2 cellular contexts compared by ENCODE assay signal in genomic region chr10:125231813-125232475, GRCh38.
TF ChIP-seq lines count a peak whose summit lies in the region.

No MANE protein-coding gene starts in this region.

TF ChIP-seq in HCT116, 20 proteins besides CTCF, POLR2A, EP300 and RAD21 (continued from another document):
- TF ChIP-seq REST (IDR thresholded peaks at IDR 0.05; ENCODE audit: low read depth) (no peak), EZH2phosphoT487 (IDR thresholded peaks at IDR 0.05; ENCODE audit: borderline replicate concordance) (no peak), SIN3A (IDR thresholded peaks at IDR 0.05; ENCODE audit: low read depth) (no peak), ZFX (IDR thresholded peaks at IDR 0.05) (0 out of 2 replicates have a peak, but pooled peaks have one; percentile 28)

TF ChIP-seq in SK-N-SH, 30 proteins besides CTCF, POLR2A, EP300 and RAD21 (continued from another document):
- TF ChIP-seq RXRA (IDR thresholded peaks at IDR 0.05; ENCODE audit: borderline replicate concordance, low read depth) (no peak), POLR2AphosphoS5 (IDR thresholded peaks at IDR 0.05; ENCODE audit: low read depth, low read length) (no peak), MEF2A (IDR thresholded peaks at IDR 0.05; ENCODE audit: borderline replicate concordance, low read depth) (no peak), GATA2 (CRISPR knock-in tag; IDR thresholded peaks at IDR 0.05) (no peak), FOXJ3 (CRISPR knock-in tag; IDR thresholded peaks at IDR 0.05) (no peak), EZH2phosphoT487 (IDR thresholded peaks at IDR 0.05; ENCODE audit: borderline replicate concordance, low read depth) (no peak), TEAD4 (IDR thresholded peaks at IDR 0.05; ENCODE audit: borderline replicate concordance, insufficient read depth) (no peak), MAX (IDR thresholded peaks at IDR 0.05; ENCODE audit: low read depth) (no peak), SIN3A (IDR thresholded peaks at IDR 0.05; ENCODE audit: borderline replicate concordance, low read depth, low read length) (no peak), FOXM1 (IDR thresholded peaks at IDR 0.05; ENCODE audit: low read depth) (no peak), ELF1 (IDR thresholded peaks at IDR 0.05) (no peak), REST (IDR thresholded peaks at IDR 0.05; ENCODE audit: low read depth, low read length) (no peak), USF1 (IDR thresholded peaks at IDR 0.05; ENCODE audit: borderline replicate concordance, low read depth) (no peak), RCOR1 (IDR thresholded peaks at IDR 0.05; ENCODE audit: low read length) (no peak), JUND (IDR thresholded peaks at IDR 0.05) (no peak)
